In genomic region chr16:4016648-4017047, GRCh38 we compare ENCODE assay signal across 1 cellular context.
TF ChIP-seq lines count a peak whose summit lies in the region.

No MANE protein-coding gene starts in this region.

TF ChIP-seq in WTC11, 78 proteins besides CTCF, POLR2A, EP300 and RAD21 (continued from another document):
- TF ChIP-seq ZNF532 (CRISPR knock-in tag; IDR thresholded peaks at IDR 0.05; ENCODE audit: borderline replicate concordance) (no peak), TEAD4 (CRISPR knock-in tag; IDR thresholded peaks at IDR 0.05) (no peak), HMGXB4 (CRISPR knock-in tag; IDR thresholded peaks at IDR 0.05) (no peak), ESRRA (CRISPR knock-in tag; IDR thresholded peaks at IDR 0.05; ENCODE audit: borderline replicate concordance) (no peak)
